Comparison of ENCODE assay signal across 10 cellular contexts in genomic region chr12:64674367-64674922, GRCh38.
A peak's percentile ranks its signal among the peaks of the same experiment; 100 is the strongest.
DNase-seq lines count a peak whose midpoint lies in the region; ATAC-seq and TF ChIP-seq lines count a peak whose summit lies in the region.
"Had no signal": no experiment of that assay in that cellular context is flagged by ENCODE, and none has a peak within 500 bp of the region (broad histone marks: within the 10 kb centered on the region; RNA-seq: fewer than 3 reads in every experiment).

No MANE protein-coding gene starts in this region.

- H3K27ac ChIP-seq in CD4-positive, alpha-beta T cell (ENCODE audit: low read depth, low read length): peak overlapping the region; percentile 91
- peak overlapping the region; percentile 98 for H3K27ac ChIP-seq in Panc1 (ENCODE audit: low read length)

- ATAC-seq in CD4-positive, alpha-beta T cell (ENCODE audit: poor library complexity): peak; percentile 75
- ATAC-seq in Panc1: no peak
- ATAC-seq in activated naive CD8-positive, alpha-beta T cell treated with anti-CD3 and anti-CD28 coated beads, Interleukin-2, amount 10 ng/mL, durations not matched to agents 7 days and 5 days (ENCODE audit: low read depth): peak; percentile 66
- no peak for ATAC-seq in naive B cell (ENCODE audit: low read depth in 2 of 2)

- in situ Hi-C loops in Panc1 (cut with HindIII; ENCODE audit: low pct_unique_long_range_greater_than_20kb, low sequenced_read_pairs): no loop called here

- H3K27me3 ChIP-seq in CD4-positive, alpha-beta T cell (ENCODE audit: control insufficient read depth, insufficient read depth, low read length): no peaks in the 10 kb centered on the region
- no peaks in the 10 kb centered on the region for H3K27me3 ChIP-seq in Panc1 (ENCODE audit: control insufficient read depth, insufficient read depth, low read length)

- no TSS peak for BruUV-seq in Panc1 (replicated peaks; lab: Mats Ljungman, UMichigan)

- H3K36me3 Mint-ChIP-seq in CD4-positive, alpha-beta T cell (ENCODE audit: low read depth): peaks cover 27% of the 10 kb centered on the region
- H3K36me3 Mint-ChIP-seq in activated naive CD8-positive, alpha-beta T cell treated with anti-CD3 and anti-CD28 coated beads, Interleukin-2, amount 10 ng/mL, durations not matched to agents 7 days and 5 days: peaks cover 8% of the 10 kb centered on the region
- no peaks in the 10 kb centered on the region for H3K36me3 Mint-ChIP-seq in naive B cell

- H3K4me1 Mint-ChIP-seq in CD4-positive, alpha-beta T cell (ENCODE audit: low read depth): peaks cover 90% of the 10 kb centered on the region
- peaks cover 71% of the 10 kb centered on the region for H3K4me1 Mint-ChIP-seq in activated naive CD8-positive, alpha-beta T cell treated with anti-CD3 and anti-CD28 coated beads, Interleukin-2, amount 10 ng/mL, durations not matched to agents 7 days and 5 days
- H3K4me1 Mint-ChIP-seq in naive B cell: peaks cover 63 to 91% (median 81%) of the 10 kb centered on the region in 3 donors

- peak overlapping the region; percentile 82 for H3K4me3 Mint-ChIP-seq in CD4-positive, alpha-beta T cell
- peak overlapping the region; percentile 78 for H3K4me3 Mint-ChIP-seq in activated naive CD8-positive, alpha-beta T cell treated with anti-CD3 and anti-CD28 coated beads, Interleukin-2, amount 10 ng/mL, durations not matched to agents 7 days and 5 days
- H3K4me3 Mint-ChIP-seq in naive B cell: peak overlapping the region in 7 of 8 donors; percentile 20 to 83 (median 70)

- POLR2A ChIA-PET in CD4-positive, alpha-beta T cell (lab: Charles Lee): interaction anchor here (0.6 to 34.4 kb wide), 11 partner anchors 9 to 125 kb away, joined by 3 to 808 read pairs (median 5); partner anchors contain the start of gene RASSF3
- POLR2A ChIA-PET in Panc1 (lab: Charles Lee): interaction anchor here (0.5 kb wide), 1 partner anchor 130 kb away, joined by 3 read pairs; no protein-coding TSS in a partner anchor
- POLR2A ChIA-PET in activated naive CD8-positive, alpha-beta T cell treated with anti-CD3 and anti-CD28 coated beads, Interleukin-2, amount 10 ng/mL, durations not matched to agents 7 days and 5 days (lab: Charles Lee): interaction anchor here (0.9 to 2.2 kb wide), 3 partner anchors 8 to 64 kb away, joined by 3 to 18 read pairs (median 3); partner anchors contain the start of gene RASSF3

- H3K27ac Mint-ChIP-seq in CD4-positive, alpha-beta T cell: peak overlapping the region; percentile 98
- H3K27ac Mint-ChIP-seq in activated naive CD8-positive, alpha-beta T cell treated with anti-CD3 and anti-CD28 coated beads, Interleukin-2, amount 10 ng/mL, durations not matched to agents 7 days and 5 days: peak overlapping the region; percentile 89
- H3K27ac Mint-ChIP-seq in naive B cell: peak overlapping the region in 5 of 6 donors; percentile 52 to 96 (median 94)

- no peak overlapping the region for H3K4me3 ChIP-seq in Panc1 (ENCODE audit: low read depth in 2 of 2, low read length in 2 of 2)

- CTCF ChIA-PET in CD4-positive, alpha-beta T cell (lab: Charles Lee): interaction anchor here (1.2 kb wide), 1 partner anchor 16 kb away, joined by 3 read pairs; no protein-coding TSS in a partner anchor
- CTCF ChIA-PET in Panc1 (lab: Charles Lee): no interaction called here

- H3K9me3 Mint-ChIP-seq in CD4-positive, alpha-beta T cell: no peaks in the 10 kb centered on the region
- no peaks in the 10 kb centered on the region for H3K9me3 Mint-ChIP-seq in activated naive CD8-positive, alpha-beta T cell treated with anti-CD3 and anti-CD28 coated beads, Interleukin-2, amount 10 ng/mL, durations not matched to agents 7 days and 5 days
- peaks cover 0 to 3% (median 0%) of the 10 kb centered on the region in 7 donors for H3K9me3 Mint-ChIP-seq in naive B cell

- intact Hi-C loops in CD4-positive, alpha-beta T cell (cut with DNase I, micrococcal nuclease): loop anchor here in 1 of 2 experiments (1.0 to 10.0 kb wide), 2 partner anchors 10 to 220 kb away; partner anchors contain the start of gene TBK1
- intact Hi-C loops in Panc1 (cut with micrococcal nuclease; ENCODE audit: unreplicated experiment): no loop called here

- TF ChIP-seq CTCF in CD4-positive, alpha-beta T cell (IDR thresholded peaks at IDR 0.05): no peak
- TF ChIP-seq CTCF in Panc1 (IDR thresholded peaks at IDR 0.05): no peak

- peak; percentile 55 to 85 (median 70) for DNase-seq in CD4-positive, alpha-beta T cell
- no peak for DNase-seq in Panc1 (ENCODE audit: low read depth, low spot score)
- DNase-seq in activated naive CD8-positive, alpha-beta T cell treated with anti-CD3 and anti-CD28 coated beads, Interleukin-2, amount 10 ng/mL, durations not matched to agents 7 days and 5 days: peak; percentile 60
- DNase-seq in naive B cell: no peak
- DNase-seq in erythroblast (lab: John Stamatoyannopoulos, UW): no peak
- DNase-seq in DMS153 (lab: John Stamatoyannopoulos, UW): no peak
- DNase-seq in iPS-NIHi7 (ENCODE audit: extremely low spot score): no peak
- DNase-seq in H4 (ENCODE audit: low spot score): no peak
- DNase-seq: hypothalamus, posterior cingulate gyrus had no signal

- no peaks in the 10 kb centered on the region for H3K36me3 ChIP-seq in Panc1 (ENCODE audit: control insufficient read depth, insufficient read depth, low read length)

- no peaks in the 10 kb centered on the region for H3K9me3 ChIP-seq in CD4-positive, alpha-beta T cell (ENCODE audit: control insufficient read depth, low read length)
- no peaks in the 10 kb centered on the region for H3K9me3 ChIP-seq in Panc1 (ENCODE audit: control insufficient read depth, insufficient read depth, low read depth, low read length)

- peaks cover 90% of the 10 kb centered on the region for H3K4me1 ChIP-seq in Panc1 (ENCODE audit: control insufficient read depth, insufficient read depth, low read length)

- no peak for TF ChIP-seq POLR2A in erythroblast (IDR thresholded peaks at IDR 0.05; ENCODE audit: low read length)

- no peaks in the 10 kb centered on the region for H3K27me3 Mint-ChIP-seq in CD4-positive, alpha-beta T cell
- no peaks in the 10 kb centered on the region for H3K27me3 Mint-ChIP-seq in activated naive CD8-positive, alpha-beta T cell treated with anti-CD3 and anti-CD28 coated beads, Interleukin-2, amount 10 ng/mL, durations not matched to agents 7 days and 5 days
- no peaks in the 10 kb centered on the region for H3K27me3 Mint-ChIP-seq in naive B cell

Comparison
In these comparisons a context has a peak if more than half of its experiments do, and no peak if none do; other contexts are left out.
1. ATAC-seq: peak in CD4-positive, alpha-beta T cell (single experiment) and activated naive CD8-positive, alpha-beta T cell treated with anti-CD3 and anti-CD28 coated beads, Interleukin-2, amount 10 ng/mL, durations not matched to agents 7 days and 5 days (single experiment); none in Panc1 (single experiment) and naive B cell (0 of 2).
2. DNase-seq: peak in CD4-positive, alpha-beta T cell (10 of 10) and activated naive CD8-positive, alpha-beta T cell treated with anti-CD3 and anti-CD28 coated beads, Interleukin-2, amount 10 ng/mL, durations not matched to agents 7 days and 5 days (single experiment); none in Panc1 (single experiment), naive B cell (single experiment), erythroblast (0 of 2), DMS153 (single experiment), iPS-NIHi7 (single experiment) and H4 (single experiment).
3. Peak in every context shown above with its lines, with median percentiles within 50 percentile points of each other: H3K27ac Mint-ChIP-seq and H3K4me3 Mint-ChIP-seq.